In the genomic region with DNA sequence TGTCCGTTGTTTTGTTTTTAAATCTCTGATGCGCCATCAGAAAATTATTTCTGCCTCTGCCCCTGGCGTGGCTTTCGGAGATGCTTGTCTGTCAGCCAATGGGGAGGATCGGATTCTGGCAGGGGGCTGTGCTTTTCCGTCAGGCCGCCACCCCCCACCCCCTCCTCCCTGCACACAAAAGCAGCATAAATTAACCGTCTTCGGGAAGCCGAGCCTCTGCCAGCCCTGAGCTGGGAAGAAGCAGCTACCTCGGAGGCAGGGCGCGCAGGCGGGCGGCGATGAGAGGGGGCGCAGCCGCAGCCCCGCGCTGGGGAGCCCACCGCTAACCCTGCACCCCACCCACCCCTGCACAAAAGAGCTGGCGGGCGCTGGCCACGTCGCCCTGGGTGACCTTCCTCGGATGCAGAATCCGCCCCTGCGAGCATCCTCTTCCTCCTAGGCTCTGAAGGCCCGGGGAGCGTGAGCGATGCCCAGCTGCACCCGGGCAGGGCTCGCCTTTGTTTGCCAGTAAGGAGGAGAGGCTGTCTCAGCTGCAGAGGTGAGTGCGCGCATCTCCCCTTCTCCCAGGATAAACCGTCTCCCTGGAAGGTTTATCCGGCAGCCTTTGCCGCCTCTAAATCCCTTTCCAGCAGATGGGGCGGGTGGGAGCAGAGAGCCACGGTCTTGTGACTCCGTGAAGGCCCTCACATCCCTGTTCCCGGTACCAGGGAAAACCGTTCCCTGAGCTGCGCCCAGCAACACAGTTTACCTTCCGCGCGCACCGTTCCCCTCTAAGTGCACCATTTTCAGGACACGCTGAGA, we compare ENCODE assay signal across 12 cellular contexts. TPM values are rescaled to one million over a fixed set of nuclear protein-coding genes. Genes with fewer than 3 reads are reported as not detected.
DNase-seq lines count a peak whose midpoint lies in the region; ATAC-seq, FAIRE-seq and TF ChIP-seq lines count a peak whose summit lies in the region.
"Had no signal": no experiment of that assay in that cellular context is flagged by ENCODE, and none has a peak within 500 bp of the region (broad histone marks: within the 10 kb centered on the region; RNA-seq: fewer than 3 reads in every experiment).

A gene with protein sequence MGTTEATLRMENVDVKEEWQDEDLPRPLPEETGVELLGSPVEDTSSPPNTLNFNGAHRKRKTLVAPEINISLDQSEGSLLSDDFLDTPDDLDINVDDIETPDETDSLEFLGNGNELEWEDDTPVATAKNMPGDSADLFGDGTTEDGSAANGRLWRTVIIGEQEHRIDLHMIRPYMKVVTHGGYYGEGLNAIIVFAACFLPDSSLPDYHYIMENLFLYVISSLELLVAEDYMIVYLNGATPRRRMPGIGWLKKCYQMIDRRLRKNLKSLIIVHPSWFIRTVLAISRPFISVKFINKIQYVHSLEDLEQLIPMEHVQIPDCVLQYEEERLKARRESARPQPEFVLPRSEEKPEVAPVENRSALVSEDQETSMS (plus strand): TSS at position 215 of the 801 bp plus-strand sequence. CDS start 5,083 bp downstream, outside the sequence.

- H3K4me3 ChIP-seq in small intestine (ENCODE audit: low read depth in 1 of 2, low read length in 2 of 2), result no peak within 1 kb of the TSS

- CTCF ChIA-PET in WTC11 (lab: Charles Lee), result interaction anchor here (0.6 to 2.6 kb wide), 26 partner anchors 9 to 1870 kb away, joined by 3 to 28 read pairs (median 5); a partner anchor contains a TSS

- peak; percentile 58 for DNase-seq in DMS114 treated with DMSO at 0.1 percent for 48 hours (lab: John Stamatoyannopoulos, UW; ENCODE audit: unreplicated experiment)
- peak; percentile 78 to 80 for DNase-seq in NCI-H187 (lab: John Stamatoyannopoulos, UW)
- peak; percentile 69 for DNase-seq in WTC11 (ENCODE audit: low spot score)
- DNase-seq in middle frontal gyrus (ENCODE audit: extremely low spot score, low spot score), result peak; percentile 44
- DNase-seq in dermis blood vessel endothelial cell, result no peak
- no peak for DNase-seq in small intestine
- no peak for DNase-seq in effector CD8-positive, alpha-beta T cell (lab: John Stamatoyannopoulos, UW)
- DNase-seq: activated CD4-positive, alpha-beta T cell treated with anti-CD3 and anti-CD28 coated beads, Interleukin-2, amount 50 U/mL, for 48 hours; CD4-positive, CD25-positive, alpha-beta regulatory T cell; natural killer cell had no signal

- no peaks in the 10 kb centered on the region for H3K9me3 ChIP-seq in small intestine (ENCODE audit: control insufficient read depth, low read depth)

- H3K36me3 ChIP-seq in small intestine (ENCODE audit: control insufficient read depth in 2 of 2, insufficient read depth in 2 of 2, low read length in 2 of 2), result no peaks in the 10 kb centered on the region

- H3K36me3 Mint-ChIP-seq in WTC11, result no peaks in the 10 kb centered on the region
- H3K36me3 Mint-ChIP-seq: CD4-positive, CD25-positive, alpha-beta regulatory T cell; natural killer cell had no signal

- peak within 1 kb of the TSS; percentile 85 for H3K4me3 Mint-ChIP-seq in WTC11
- H3K4me3 Mint-ChIP-seq: natural killer cell had no signal

- peaks cover 0 to 31% of the 10 kb centered on the region in 2 donors for H3K27me3 ChIP-seq in small intestine (ENCODE audit: control insufficient read depth in 2 of 2, insufficient read depth in 2 of 2, low read length in 2 of 2)

- H3K4me1 Mint-ChIP-seq in WTC11, result peaks cover 13% of the 10 kb centered on the region; the same call in 1 of the 2 replicates

- WGBS in small intestine, 3 donors, result 3 to 10% (median 9%) methylated on average over 49 of the region's 49 CpGs

- no peak for FAIRE-seq in small intestine (lab: Jason Lieb, UNC)

- no peak for TF ChIP-seq CTCF in WTC11 (IDR thresholded peaks at IDR 0.05)

- peaks cover 0 to 3% of the 10 kb centered on the region in 2 donors for H3K4me1 ChIP-seq in small intestine (ENCODE audit: control insufficient read depth in 2 of 2, insufficient read depth in 1 of 2, low read depth in 1 of 2, low read length in 1 of 2)

- H3K27ac ChIP-seq in small intestine (ENCODE audit: low read depth in 1 of 2, low read length in 1 of 2), result no peak within 1 kb of the TSS

- no peaks in the 10 kb centered on the region for H3K9me3 Mint-ChIP-seq in WTC11
- H3K9me3 Mint-ChIP-seq: natural killer cell had no signal

- peak; percentile 71 for ATAC-seq in WTC11
- no peak for ATAC-seq in GM18858 (IDR thresholded peaks at IDR 0.05; ENCODE audit: unreplicated experiment)
- ATAC-seq: natural killer cell had no signal

- peak within 1 kb of the TSS; percentile 54; the same call in 1 of the 2 replicates for H3K27ac Mint-ChIP-seq in WTC11
- H3K27ac Mint-ChIP-seq: CD4-positive, CD25-positive, alpha-beta regulatory T cell; natural killer cell had no signal

- peaks cover 10% of the 10 kb centered on the region for H3K27me3 Mint-ChIP-seq in WTC11 (ENCODE audit: low read depth)

- POLR2A ChIA-PET in WTC11 (lab: Charles Lee), result interaction anchor here (0.7 to 2.0 kb wide), 8 partner anchors 10 to 352 kb away, joined by 3 to 16 read pairs (median 4); a partner anchor contains a TSS

TF ChIP-seq in WTC11, 78 proteins besides CTCF, POLR2A, EP300 and RAD21 (continues in another document):
- TF ChIP-seq, protein P1, sequence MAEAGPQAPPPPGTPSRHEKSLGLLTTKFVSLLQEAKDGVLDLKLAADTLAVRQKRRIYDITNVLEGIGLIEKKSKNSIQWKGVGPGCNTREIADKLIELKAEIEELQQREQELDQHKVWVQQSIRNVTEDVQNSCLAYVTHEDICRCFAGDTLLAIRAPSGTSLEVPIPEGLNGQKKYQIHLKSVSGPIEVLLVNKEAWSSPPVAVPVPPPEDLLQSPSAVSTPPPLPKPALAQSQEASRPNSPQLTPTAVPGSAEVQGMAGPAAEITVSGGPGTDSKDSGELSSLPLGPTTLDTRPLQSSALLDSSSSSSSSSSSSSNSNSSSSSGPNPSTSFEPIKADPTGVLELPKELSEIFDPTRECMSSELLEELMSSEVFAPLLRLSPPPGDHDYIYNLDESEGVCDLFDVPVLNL (CRISPR knock-in tag; IDR thresholded peaks at IDR 0.05; ENCODE audit: borderline replicate concordance, low read depth), result no peak
- TF ChIP-seq, protein P2, sequence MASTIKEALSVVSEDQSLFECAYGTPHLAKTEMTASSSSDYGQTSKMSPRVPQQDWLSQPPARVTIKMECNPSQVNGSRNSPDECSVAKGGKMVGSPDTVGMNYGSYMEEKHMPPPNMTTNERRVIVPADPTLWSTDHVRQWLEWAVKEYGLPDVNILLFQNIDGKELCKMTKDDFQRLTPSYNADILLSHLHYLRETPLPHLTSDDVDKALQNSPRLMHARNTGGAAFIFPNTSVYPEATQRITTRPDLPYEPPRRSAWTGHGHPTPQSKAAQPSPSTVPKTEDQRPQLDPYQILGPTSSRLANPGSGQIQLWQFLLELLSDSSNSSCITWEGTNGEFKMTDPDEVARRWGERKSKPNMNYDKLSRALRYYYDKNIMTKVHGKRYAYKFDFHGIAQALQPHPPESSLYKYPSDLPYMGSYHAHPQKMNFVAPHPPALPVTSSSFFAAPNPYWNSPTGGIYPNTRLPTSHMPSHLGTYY (CRISPR knock-in tag; IDR thresholded peaks at IDR 0.05), result no peak
- TF ChIP-seq ZNF396 (CRISPR knock-in tag; IDR thresholded peaks at IDR 0.05; ENCODE audit: borderline replicate concordance) (no peak), FOXJ3 (CRISPR knock-in tag; IDR thresholded peaks at IDR 0.05; ENCODE audit: borderline replicate concordance) (no peak)
- TF ChIP-seq, protein P3, sequence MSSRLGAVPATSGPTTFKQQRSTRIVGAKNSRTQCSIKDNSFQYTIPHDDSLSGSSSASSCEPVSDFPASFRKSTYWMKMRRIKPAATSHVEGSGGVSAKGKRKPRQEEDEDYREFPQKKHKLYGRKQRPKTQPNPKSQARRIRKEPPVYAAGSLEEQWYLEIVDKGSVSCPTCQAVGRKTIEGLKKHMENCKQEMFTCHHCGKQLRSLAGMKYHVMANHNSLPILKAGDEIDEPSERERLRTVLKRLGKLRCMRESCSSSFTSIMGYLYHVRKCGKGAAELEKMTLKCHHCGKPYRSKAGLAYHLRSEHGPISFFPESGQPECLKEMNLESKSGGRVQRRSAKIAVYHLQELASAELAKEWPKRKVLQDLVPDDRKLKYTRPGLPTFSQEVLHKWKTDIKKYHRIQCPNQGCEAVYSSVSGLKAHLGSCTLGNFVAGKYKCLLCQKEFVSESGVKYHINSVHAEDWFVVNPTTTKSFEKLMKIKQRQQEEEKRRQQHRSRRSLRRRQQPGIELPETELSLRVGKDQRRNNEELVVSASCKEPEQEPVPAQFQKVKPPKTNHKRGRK (CRISPR knock-in tag; IDR thresholded peaks at IDR 0.05; ENCODE audit: borderline replicate concordance), result no peak
- TF ChIP-seq, protein P4, sequence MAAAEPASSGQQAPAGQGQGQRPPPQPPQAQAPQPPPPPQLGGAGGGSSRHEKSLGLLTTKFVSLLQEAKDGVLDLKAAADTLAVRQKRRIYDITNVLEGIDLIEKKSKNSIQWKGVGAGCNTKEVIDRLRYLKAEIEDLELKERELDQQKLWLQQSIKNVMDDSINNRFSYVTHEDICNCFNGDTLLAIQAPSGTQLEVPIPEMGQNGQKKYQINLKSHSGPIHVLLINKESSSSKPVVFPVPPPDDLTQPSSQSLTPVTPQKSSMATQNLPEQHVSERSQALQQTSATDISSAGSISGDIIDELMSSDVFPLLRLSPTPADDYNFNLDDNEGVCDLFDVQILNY (CRISPR knock-in tag; IDR thresholded peaks at IDR 0.05), result no peak
- TF ChIP-seq, protein P5, sequence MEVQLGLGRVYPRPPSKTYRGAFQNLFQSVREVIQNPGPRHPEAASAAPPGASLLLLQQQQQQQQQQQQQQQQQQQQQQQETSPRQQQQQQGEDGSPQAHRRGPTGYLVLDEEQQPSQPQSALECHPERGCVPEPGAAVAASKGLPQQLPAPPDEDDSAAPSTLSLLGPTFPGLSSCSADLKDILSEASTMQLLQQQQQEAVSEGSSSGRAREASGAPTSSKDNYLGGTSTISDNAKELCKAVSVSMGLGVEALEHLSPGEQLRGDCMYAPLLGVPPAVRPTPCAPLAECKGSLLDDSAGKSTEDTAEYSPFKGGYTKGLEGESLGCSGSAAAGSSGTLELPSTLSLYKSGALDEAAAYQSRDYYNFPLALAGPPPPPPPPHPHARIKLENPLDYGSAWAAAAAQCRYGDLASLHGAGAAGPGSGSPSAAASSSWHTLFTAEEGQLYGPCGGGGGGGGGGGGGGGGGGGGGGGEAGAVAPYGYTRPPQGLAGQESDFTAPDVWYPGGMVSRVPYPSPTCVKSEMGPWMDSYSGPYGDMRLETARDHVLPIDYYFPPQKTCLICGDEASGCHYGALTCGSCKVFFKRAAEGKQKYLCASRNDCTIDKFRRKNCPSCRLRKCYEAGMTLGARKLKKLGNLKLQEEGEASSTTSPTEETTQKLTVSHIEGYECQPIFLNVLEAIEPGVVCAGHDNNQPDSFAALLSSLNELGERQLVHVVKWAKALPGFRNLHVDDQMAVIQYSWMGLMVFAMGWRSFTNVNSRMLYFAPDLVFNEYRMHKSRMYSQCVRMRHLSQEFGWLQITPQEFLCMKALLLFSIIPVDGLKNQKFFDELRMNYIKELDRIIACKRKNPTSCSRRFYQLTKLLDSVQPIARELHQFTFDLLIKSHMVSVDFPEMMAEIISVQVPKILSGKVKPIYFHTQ (CRISPR knock-in tag; IDR thresholded peaks at IDR 0.05), result no peak

RNA-seq across cellular contexts. Expression of the gene that starts here (rescaled TPM):
- 21.1 to 23.5 TPM (median 21.3 TPM) in 3 replicates for total RNA-seq in WTC11 (2021)
- total RNA-seq in dermis blood vessel endothelial cell, result not detected in 2 replicates
- 1 to 10 TPM in 1 of 3 donors, under 1 TPM in 1, not detected in 1; 0.27 to 3.0 TPM for polyA plus RNA-seq in small intestine
- total RNA-seq: CD4-positive, CD25-positive, alpha-beta regulatory T cell; natural killer cell; RPMI7951 had no signal
- polyA plus RNA-seq: CD4-positive, CD25-positive, alpha-beta regulatory T cell had no signal

Comparison
In these comparisons a context has a peak if more than half of its experiments do, and no peak if none do; other contexts are left out.
1. RNA of the gene that starts here (total RNA-seq): 21.1 to 23.5 TPM in WTC11; not detected in dermis blood vessel endothelial cell; every median in the first group is over 10 times any median in the second.
2. DNase-seq: peak in DMS114 treated with DMSO at 0.1 percent for 48 hours (single experiment), NCI-H187 (2 of 2), WTC11 (single experiment) and middle frontal gyrus (single experiment); none in dermis blood vessel endothelial cell (single experiment), small intestine (single experiment) and effector CD8-positive, alpha-beta T cell (single experiment).